Comparison of ENCODE assay signal across 8 cellular contexts in the genomic region with DNA sequence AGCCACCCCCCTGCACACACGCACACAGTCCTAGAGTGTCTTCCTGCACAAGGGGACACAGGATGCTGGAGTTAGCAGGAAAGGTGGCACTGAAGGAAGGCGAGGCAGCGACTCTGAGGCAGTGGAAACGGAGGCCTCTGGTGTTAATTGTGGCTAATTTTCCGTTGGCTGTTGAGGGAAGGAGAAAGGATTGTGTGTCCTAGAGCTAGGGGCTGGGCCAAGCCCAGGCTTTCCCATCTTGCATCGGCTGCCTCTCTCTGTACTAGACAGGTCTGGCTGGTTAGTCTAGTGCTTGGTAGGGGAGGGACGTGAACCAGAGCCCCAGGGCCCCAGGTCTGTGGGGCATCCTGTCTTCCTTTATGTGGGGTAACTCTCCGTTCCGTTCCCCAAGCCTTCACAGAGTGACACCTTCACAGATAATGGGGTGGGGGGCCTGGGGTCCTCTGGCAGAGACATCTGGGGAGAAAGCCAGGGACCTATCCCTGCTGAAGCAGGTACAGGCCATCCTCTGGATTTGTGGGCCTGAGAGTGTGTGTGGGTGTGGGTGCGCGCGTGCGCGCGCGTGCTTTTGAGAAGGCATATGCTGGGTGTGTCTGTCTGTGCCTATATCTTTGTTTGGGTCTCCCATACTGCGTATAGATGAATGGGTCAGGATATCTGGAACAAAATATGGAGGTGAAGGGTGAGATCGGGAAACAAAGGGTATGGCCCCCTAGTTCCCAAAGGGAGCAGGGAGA. TPM values are rescaled to one million over a fixed set of nuclear protein-coding genes. Genes with fewer than 3 reads are reported as not detected.
DNase-seq lines count a peak whose midpoint lies in the region; ATAC-seq and TF ChIP-seq lines count a peak whose summit lies in the region.

A gene (plus strand): TSS at position 606 of the 737 bp plus-strand sequence. CDS start 212 bp downstream, outside the sequence.

- H3K36me3 Mint-ChIP-seq in activated CD8-positive, alpha-beta memory T cell treated with anti-CD3 and anti-CD28 coated beads, Interleukin-2, amount 10 ng/mL, durations not matched to agents 7 days and 5 days: peaks cover 22% of the 10 kb centered on the region

- CTCF ChIA-PET in activated CD8-positive, alpha-beta memory T cell treated with anti-CD3 and anti-CD28 coated beads, Interleukin-2, amount 10 ng/mL, durations not matched to agents 7 days and 5 days (lab: Charles Lee): interaction anchor here (0.9 to 1.5 kb wide), 3 partner anchors 27 to 34 kb away, joined by 3 to 4 read pairs (median 3); a partner anchor contains a TSS

- H3K4me3 ChIP-seq in BLaER1 treated with 17β-estradiol and CSF1 and Interleukin-3, amounts not matched to agents 10 nM and 100 nM: peak within 1 kb of the TSS; percentile 77 to 97 (median 86)
- H3K4me3 ChIP-seq in NB4 (ENCODE audit: low read depth, low read length): peak within 1 kb of the TSS; percentile 73
- peak within 1 kb of the TSS; percentile 84 to 93 (median 90) for H3K4me3 ChIP-seq in esophagus muscularis mucosa
- peak within 1 kb of the TSS; percentile 100 for H3K4me3 ChIP-seq in neural cell (ENCODE audit: low read length)
- H3K4me3 ChIP-seq in upper lobe of right lung: peak within 1 kb of the TSS; percentile 88

- DNase-seq in NB4 (ENCODE audit: low read depth) (no peak), esophagus muscularis mucosa (ENCODE audit: extremely low spot score) (no peak), upper lobe of right lung (no peak), AG20443 (ENCODE audit: low spot score) (no peak)
- peak; percentile 60 for DNase-seq in activated CD8-positive, alpha-beta memory T cell treated with anti-CD3 and anti-CD28 coated beads, Interleukin-2, amount 10 ng/mL, durations not matched to agents 7 days and 5 days

- no peaks in the 10 kb centered on the region for H3K9me2 ChIP-seq in neural cell (ENCODE audit: insufficient read depth, low read length)

- TF ChIP-seq EP300 in esophagus muscularis mucosa (IDR thresholded peaks at IDR 0.05): no peak
- TF ChIP-seq EP300 in neural cell (conservative IDR thresholded peaks at IDR 0.05; ENCODE audit: poor library complexity, severe bottlenecking): no peak

- TF ChIP-seq CTCF in NB4 (IDR thresholded peaks at IDR 0.05; ENCODE audit: low read depth, low read length) (no peak), esophagus muscularis mucosa (IDR thresholded peaks at IDR 0.05) (no peak), neural cell (IDR thresholded peaks at IDR 0.05; ENCODE audit: poor library complexity, severe bottlenecking) (no peak), upper lobe of right lung (IDR thresholded peaks at IDR 0.05) (no peak)

- H3K27me3 ChIP-seq in BLaER1 treated with 17β-estradiol and CSF1 and Interleukin-3, amounts not matched to agents 10 nM and 100 nM: no peaks in the 10 kb centered on the region
- H3K27me3 ChIP-seq in esophagus muscularis mucosa: no peaks in the 10 kb centered on the region
- no peaks in the 10 kb centered on the region for H3K27me3 ChIP-seq in neural cell (ENCODE audit: insufficient read depth, low read depth, low read length)
- no peaks in the 10 kb centered on the region for H3K27me3 ChIP-seq in upper lobe of right lung

- peak within 1 kb of the TSS; percentile 82 to 98 (median 94) for H3K9ac ChIP-seq in BLaER1 treated with 17β-estradiol and CSF1 and Interleukin-3, amounts not matched to agents 10 nM and 100 nM
- H3K9ac ChIP-seq in neural cell (ENCODE audit: low read length): peak within 1 kb of the TSS; percentile 100

- H3K9me3 ChIP-seq in BLaER1 treated with 17β-estradiol and CSF1 and Interleukin-3, amounts not matched to agents 10 nM and 100 nM (replicated peaks in 1 of 11): no peaks in the 10 kb centered on the region
- no peaks in the 10 kb centered on the region for H3K9me3 ChIP-seq in esophagus muscularis mucosa
- no peaks in the 10 kb centered on the region for H3K9me3 ChIP-seq in neural cell (ENCODE audit: low read length)
- H3K9me3 ChIP-seq in upper lobe of right lung: no peaks in the 10 kb centered on the region

- 38% methylated on average over 18 of the region's 18 CpGs for WGBS in esophagus muscularis mucosa

- peak within 1 kb of the TSS; percentile 95 to 100 (median 96) for H3K4me2 ChIP-seq in BLaER1 treated with 17β-estradiol and CSF1 and Interleukin-3, amounts not matched to agents 10 nM and 100 nM
- peak within 1 kb of the TSS; percentile 69 for H3K4me2 ChIP-seq in neural cell (ENCODE audit: low read length)

- peak within 1 kb of the TSS; percentile 53 to 98 (median 96) for H3K27ac ChIP-seq in BLaER1 treated with 17β-estradiol and CSF1 and Interleukin-3, amounts not matched to agents 10 nM and 100 nM
- H3K27ac ChIP-seq in esophagus muscularis mucosa (replicated peaks in 1 of 4) (peak within 1 kb of the TSS; percentile 90 to 96 (median 94)), neural cell (ENCODE audit: low read length) (peak within 1 kb of the TSS; percentile 99), upper lobe of right lung (peak within 1 kb of the TSS; percentile 90)

- peak within 1 kb of the TSS; percentile 40 for H3K27ac Mint-ChIP-seq in activated CD8-positive, alpha-beta memory T cell treated with anti-CD3 and anti-CD28 coated beads, Interleukin-2, amount 10 ng/mL, durations not matched to agents 7 days and 5 days

- no peak within 1 kb of the TSS for H3K4me3 Mint-ChIP-seq in activated CD8-positive, alpha-beta memory T cell treated with anti-CD3 and anti-CD28 coated beads, Interleukin-2, amount 10 ng/mL, durations not matched to agents 7 days and 5 days

- peaks cover 38 to 45% (median 40%) of the 10 kb centered on the region in 11 experiments for H3K36me3 ChIP-seq in BLaER1 treated with 17β-estradiol and CSF1 and Interleukin-3, amounts not matched to agents 10 nM and 100 nM
- H3K36me3 ChIP-seq in esophagus muscularis mucosa (peaks cover 0 to 27% (median 14%) of the 10 kb centered on the region in 4 donors), neural cell (ENCODE audit: insufficient read depth, low read length) (no peaks in the 10 kb centered on the region), upper lobe of right lung (peaks cover 32% of the 10 kb centered on the region)

- H3K4me1 Mint-ChIP-seq in activated CD8-positive, alpha-beta memory T cell treated with anti-CD3 and anti-CD28 coated beads, Interleukin-2, amount 10 ng/mL, durations not matched to agents 7 days and 5 days: peaks cover 6% of the 10 kb centered on the region

- TF ChIP-seq POLR2A in NB4 (IDR thresholded peaks at IDR 0.05; ENCODE audit: extremely low read depth, insufficient read length) (no peak), esophagus muscularis mucosa (IDR thresholded peaks at IDR 0.05; ENCODE audit: low read depth) (no peak)

- peaks cover 7% of the 10 kb centered on the region for H3F3A ChIP-seq in neural cell (ENCODE audit: insufficient read depth, low read length, poor library complexity, severe bottlenecking)

- no peaks in the 10 kb centered on the region for H3K27me3 Mint-ChIP-seq in activated CD8-positive, alpha-beta memory T cell treated with anti-CD3 and anti-CD28 coated beads, Interleukin-2, amount 10 ng/mL, durations not matched to agents 7 days and 5 days

- intact Hi-C loops in esophagus muscularis mucosa (cut with DNase I): no loop called here
- intact Hi-C loops in upper lobe of right lung (cut with DNase I): no loop called here

- TF ChIP-seq RAD21 in neural cell (conservative IDR thresholded peaks at IDR 0.05): no peak

- peak; percentile 11 for ATAC-seq in activated CD8-positive, alpha-beta memory T cell treated with anti-CD3 and anti-CD28 coated beads, Interleukin-2, amount 10 ng/mL, durations not matched to agents 7 days and 5 days
- ATAC-seq in upper lobe of right lung: peak; percentile 35
- no peak for ATAC-seq in GM18498 (IDR thresholded peaks at IDR 0.05; ENCODE audit: unreplicated experiment)

- peaks cover 6 to 57% (median 43%) of the 10 kb centered on the region in 11 experiments; a peak in 20 of 22 replicates for H4K20me1 ChIP-seq in BLaER1 treated with 17β-estradiol and CSF1 and Interleukin-3, amounts not matched to agents 10 nM and 100 nM
- H4K20me1 ChIP-seq in neural cell (ENCODE audit: insufficient read depth): no peaks in the 10 kb centered on the region

- H2AFZ ChIP-seq in neural cell (ENCODE audit: low read depth, low read length): peak within 1 kb of the TSS; percentile 48

- H3K79me2 ChIP-seq in neural cell (replicated peaks; ENCODE audit: insufficient read depth, low read length): peaks cover 63% of the 10 kb centered on the region

- no peaks in the 10 kb centered on the region for H3K9me3 Mint-ChIP-seq in activated CD8-positive, alpha-beta memory T cell treated with anti-CD3 and anti-CD28 coated beads, Interleukin-2, amount 10 ng/mL, durations not matched to agents 7 days and 5 days (ENCODE audit: low read depth)

- peaks cover 28 to 41% (median 33%) of the 10 kb centered on the region in 10 experiments for H3K4me1 ChIP-seq in BLaER1 treated with 17β-estradiol and CSF1 and Interleukin-3, amounts not matched to agents 10 nM and 100 nM
- peaks cover 47 to 67% (median 62%) of the 10 kb centered on the region in 4 donors for H3K4me1 ChIP-seq in esophagus muscularis mucosa
- H3K4me1 ChIP-seq in upper lobe of right lung: peaks cover 40% of the 10 kb centered on the region

TF ChIP-seq in neural cell, 6 proteins besides CTCF, POLR2A, EP300 and RAD21 (continues in another document):
- TF ChIP-seq SMC3 (conservative IDR thresholded peaks at IDR 0.05; ENCODE audit: poor library complexity): no peak
- no peak for TF ChIP-seq TAF1 (IDR thresholded peaks at IDR 0.05; ENCODE audit: low read depth)

RNA-seq across cellular contexts. Expression of the gene that starts here (rescaled TPM):
- 100 to 1,000 TPM; 139 to 147 TPM for total RNA-seq in activated CD8-positive, alpha-beta memory T cell treated with anti-CD3 and anti-CD28 coated beads, Interleukin-2, amount 10 ng/mL, durations not matched to agents 7 days and 5 days
- 100 to 1,000 TPM in 3 of 4 donors, 10 to 100 TPM in 1; 82.7 to 139 (median 111) TPM for total RNA-seq in esophagus muscularis mucosa
- polyA plus RNA-seq in neural cell: 115 and 159 TPM in 2 replicates
- 296 and 321 TPM in 2 replicates for polyA minus RNA-seq in neural cell
- total RNA-seq in upper lobe of right lung: 93.0 TPM
